In genomic region chr15:94385441-94385840, GRCh38 we compare ENCODE assay signal across 29 cellular contexts.
"Had no signal": no experiment of that assay in that cellular context is flagged by ENCODE, and none has a peak within 500 bp of the region (broad histone marks: within the 10 kb centered on the region; RNA-seq: fewer than 3 reads in every experiment).

No MANE protein-coding gene starts in this region.

- H3K9me3 ChIP-seq: ovary, psoas muscle, right lobe of liver, sigmoid colon, stomach, thoracic aorta, thyroid gland, tibial nerve, upper lobe of left lung, vagina had no signal

- H3K36me3 Mint-ChIP-seq: neural progenitor cell had no signal

- DNase-seq: naive thymus-derived CD4-positive, alpha-beta T cell; occipital lobe; ovary; posterior cingulate gyrus; psoas muscle; right cardiac atrium; right lobe of liver; sigmoid colon; small intestine; stimulated activated CD4-positive, alpha-beta T cell treated with anti-CD3 and anti-CD28 coated beads, Interleukin-12 subunit alpha, Interleukin-12 subunit beta, amount 100 ng/mL, for 4 hours; stimulated activated CD4-positive, alpha-beta T cell treated with anti-CD3 and anti-CD28 coated beads, Interleukin-1b, Interleukin-23, amount 100 ng/mL, for 48 hours; stimulated activated CD4-positive, alpha-beta T cell treated with anti-CD3 and anti-CD28 coated beads, Interleukin-4, amount 100 ng/mL, for 1 hour; stimulated activated CD4-positive, alpha-beta T cell treated with anti-CD3 and anti-CD28 coated beads, Interleukin-4, amount 100 ng/mL, for 4 hours; stimulated activated CD8-positive, alpha-beta memory T cell treated with anti-CD3 and anti-CD28 coated beads, Interleukin-4, amount 100 ng/mL, for 48 hours; stimulated activated naive B cell treated with anti-CD40 and anti-IgM and Interleukin-4, amounts not matched to agents 10 μg/mL and 1 μg/mL and 100 μg/mL, for 72 hours; stimulated activated naive CD4-positive, alpha-beta T cell treated with Interleukin-2 at 50 U/mL for 16 hours; stomach; thyroid gland; trophoblast cell; upper lobe of left lung had no signal

- H3K79me2 ChIP-seq: parathyroid adenoma had no signal

- ATAC-seq: naive thymus-derived CD4-positive, alpha-beta T cell; psoas muscle; right cardiac atrium; right lobe of liver; stimulated activated naive B cell treated with anti-CD40 and anti-IgM and Interleukin-4, amounts not matched to agents 10 μg/mL and 1 μg/mL and 100 μg/mL, for 72 hours had no signal

- H3K27me3 ChIP-seq: neural progenitor cell, ovary, right lobe of liver, sigmoid colon, stomach, thyroid gland, tibial nerve, upper lobe of left lung, vagina had no signal

- H3K4me1 Mint-ChIP-seq: neural progenitor cell had no signal

- H3K9ac ChIP-seq: neural progenitor cell, parathyroid adenoma had no signal

- H3K4me2 ChIP-seq: neural progenitor cell had no signal

- H3K36me3 ChIP-seq: neural progenitor cell, ovary, right lobe of liver, sigmoid colon, thoracic aorta, thyroid gland, tibial nerve, vagina had no signal

- FAIRE-seq: small intestine, urothelium cell line had no signal

- H3K4me1 ChIP-seq: neural progenitor cell, parathyroid adenoma, psoas muscle, right lobe of liver, sigmoid colon, thyroid gland, vagina had no signal

- H2AFZ ChIP-seq: parathyroid adenoma had no signal

- H3K27ac ChIP-seq: neural progenitor cell, ovary, parathyroid adenoma, psoas muscle, right lobe of liver, sigmoid colon, stomach, thoracic aorta, thyroid gland, tibial nerve, upper lobe of left lung, vagina had no signal

- H3K27me3 Mint-ChIP-seq: naive thymus-derived CD4-positive, alpha-beta T cell; progenitor cell of endocrine pancreas; stimulated activated naive B cell treated with anti-CD40 and anti-IgM and Interleukin-4, amounts not matched to agents 10 μg/mL and 1 μg/mL and 100 μg/mL, for 72 hours; stimulated activated naive CD8-positive, alpha-beta T cell treated with anti-CD3 and anti-CD28 coated beads, Interleukin-15, Interleukin-2, amounts not matched to agents 100 ng/mL and 50 ng/mL, for 24 hours had no signal

- H3K4me3 Mint-ChIP-seq: naive thymus-derived CD4-positive, alpha-beta T cell; nephron; neural progenitor cell; stimulated activated naive B cell treated with anti-CD40 and anti-IgM and Interleukin-4, amounts not matched to agents 10 μg/mL and 1 μg/mL and 100 μg/mL, for 72 hours; stimulated activated naive CD8-positive, alpha-beta T cell treated with anti-CD3 and anti-CD28 coated beads, Interleukin-15, Interleukin-2, amounts not matched to agents 100 ng/mL and 50 ng/mL, for 24 hours had no signal

- H3K9me3 Mint-ChIP-seq: naive thymus-derived CD4-positive, alpha-beta T cell; nephron; neural progenitor cell; stimulated activated naive B cell treated with anti-CD40 and anti-IgM and Interleukin-4, amounts not matched to agents 10 μg/mL and 1 μg/mL and 100 μg/mL, for 72 hours; stimulated activated naive CD8-positive, alpha-beta T cell treated with anti-CD3 and anti-CD28 coated beads, Interleukin-15, Interleukin-2, amounts not matched to agents 100 ng/mL and 50 ng/mL, for 24 hours had no signal

- H3K27ac Mint-ChIP-seq: naive thymus-derived CD4-positive, alpha-beta T cell; neural progenitor cell; progenitor cell of endocrine pancreas; stimulated activated naive B cell treated with anti-CD40 and anti-IgM and Interleukin-4, amounts not matched to agents 10 μg/mL and 1 μg/mL and 100 μg/mL, for 72 hours; stimulated activated naive CD8-positive, alpha-beta T cell treated with anti-CD3 and anti-CD28 coated beads, Interleukin-15, Interleukin-2, amounts not matched to agents 100 ng/mL and 50 ng/mL, for 24 hours had no signal

- H3K4me3 ChIP-seq: neural progenitor cell, ovary, psoas muscle, right lobe of liver, sigmoid colon, stomach, thoracic aorta, thyroid gland, tibial nerve, upper lobe of left lung, vagina had no signal
